8 cellular contexts compared by ENCODE assay signal in genomic region chr12:89351489-89352241, GRCh38.
DNase-seq lines count a peak whose midpoint lies in the region; ATAC-seq and TF ChIP-seq lines count a peak whose summit lies in the region.

No MANE protein-coding gene starts in this region.

- peaks cover 70% of the 10 kb centered on the region for H3K27me3 ChIP-seq in iPS-20b (ENCODE audit: insufficient read depth, low read length)

- peaks cover 43% of the 10 kb centered on the region for H3K4me1 ChIP-seq in iPS-20b (ENCODE audit: insufficient read depth, low read length)

- peak overlapping the region; percentile 50 for H3K27ac ChIP-seq in iPS-20b (ENCODE audit: low read length)

- H3K4me3 ChIP-seq in iPS-20b (ENCODE audit: low read length) = peak overlapping the region; percentile 79

- H3K9me3 ChIP-seq in iPS-20b (ENCODE audit: insufficient read depth, low read depth, low read length) = no peaks in the 10 kb centered on the region

- DNase-seq in astrocyte of the hippocampus (ENCODE audit: low read depth, low spot score) (peak; percentile 74), T1000 (lab: John Stamatoyannopoulos, UW) (no peak), foreskin melanocyte (no peak)
- peak; percentile 53 for DNase-seq in stimulated activated CD4-positive, alpha-beta T cell treated with anti-CD3 and anti-CD28 coated beads, Interleukin-15, amount 100 ng/mL, for 24 hours

- H3K36me3 ChIP-seq in iPS-20b (ENCODE audit: insufficient read depth, low read depth, low read length) = peaks cover 40% of the 10 kb centered on the region

- peak; percentile 47 for ATAC-seq in GM18498 (IDR thresholded peaks at IDR 0.05; ENCODE audit: unreplicated experiment)
- peak; percentile 33 for ATAC-seq in HG02885 (IDR thresholded peaks at IDR 0.05; ENCODE audit: poor library complexity, unreplicated experiment)
- peak; percentile 1 for ATAC-seq in SK-N-SH treated with all-trans-retinoic acid at 6 μM for 48 hours

- H3K9ac ChIP-seq in iPS-20b (ENCODE audit: low read depth, low read length) = peak overlapping the region; percentile 92

TF ChIP-seq in SK-N-SH treated with all-trans-retinoic acid at 6 μM for 48 hours, 23 proteins besides CTCF, POLR2A, EP300 and RAD21:
- no peak for TF ChIP-seq ZNF565 (CRISPR knock-in tag; conservative IDR thresholded peaks at IDR 0.05; ENCODE audit: low read depth)
- no peak for TF ChIP-seq CSDC2 (CRISPR knock-in tag; IDR thresholded peaks at IDR 0.05)
- TF ChIP-seq TCF4 (CRISPR knock-in tag; IDR thresholded peaks at IDR 0.05; ENCODE audit: borderline replicate concordance) = no peak
- no peak for TF ChIP-seq BACH2 (CRISPR knock-in tag; IDR thresholded peaks at IDR 0.05; ENCODE audit: borderline replicate concordance)
- TF ChIP-seq CREB5 (CRISPR knock-in tag; IDR thresholded peaks at IDR 0.05; ENCODE audit: low read depth) = no peak
- no peak for TF ChIP-seq ISL1 (CRISPR knock-in tag; IDR thresholded peaks at IDR 0.05)
- no peak for TF ChIP-seq CSRNP3 (CRISPR knock-in tag; IDR thresholded peaks at IDR 0.05)
- no peak for TF ChIP-seq POU6F1 (CRISPR knock-in tag; IDR thresholded peaks at IDR 0.05; ENCODE audit: borderline replicate concordance, low read depth)
- no peak for TF ChIP-seq TOX (CRISPR knock-in tag; IDR thresholded peaks at IDR 0.05; ENCODE audit: borderline replicate concordance)
- no peak for TF ChIP-seq PPARA (CRISPR knock-in tag; IDR thresholded peaks at IDR 0.05; ENCODE audit: borderline replicate concordance)
- TF ChIP-seq TSHZ2 (CRISPR knock-in tag; IDR thresholded peaks at IDR 0.05) = no peak
- TF ChIP-seq GLIS3 (CRISPR knock-in tag; IDR thresholded peaks at IDR 0.05) = no peak
- no peak for TF ChIP-seq ESRRG (CRISPR knock-in tag; IDR thresholded peaks at IDR 0.05)

Comparison
In these comparisons a context has a peak if more than half of its experiments do, and no peak if none do; other contexts are left out.
1. DNase-seq: peak in astrocyte of the hippocampus (single experiment) and stimulated activated CD4-positive, alpha-beta T cell treated with anti-CD3 and anti-CD28 coated beads, Interleukin-15, amount 100 ng/mL, for 24 hours (single experiment); none in T1000 (single experiment) and foreskin melanocyte (single experiment).
2. Peak in every context shown above with its lines, with median percentiles within 50 percentile points of each other: ATAC-seq.